Comparison of ENCODE assay signal across 8 cellular contexts in the genomic region with DNA sequence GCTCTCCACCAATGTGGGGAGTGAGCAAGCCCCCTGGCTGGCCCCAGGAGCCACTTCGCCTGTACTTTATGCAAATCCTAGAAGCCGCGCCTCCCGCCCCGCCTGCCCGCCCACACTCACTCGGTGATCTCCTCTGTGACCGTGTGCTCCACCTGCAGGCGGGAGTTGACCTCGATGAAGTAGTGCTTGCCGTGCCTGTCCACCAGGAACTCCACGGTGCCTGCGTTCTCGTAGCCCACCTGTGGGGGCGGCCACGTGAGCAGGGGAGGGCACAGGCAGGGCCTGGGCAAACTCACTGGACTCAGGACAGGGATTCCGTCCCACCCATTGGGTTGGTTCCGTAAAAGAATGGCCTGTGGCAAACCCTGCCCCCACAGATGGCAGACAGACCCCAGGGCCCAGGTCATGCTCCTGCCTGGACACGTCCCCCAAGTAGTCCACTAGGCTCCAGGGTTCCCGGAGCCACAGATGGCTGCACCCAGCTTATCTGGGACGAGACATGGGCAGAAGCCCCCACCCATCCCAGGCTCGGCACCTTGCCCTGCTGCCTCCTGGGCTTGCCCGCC. TPM values are rescaled to one million over a fixed set of nuclear protein-coding genes. Genes with fewer than 3 reads are reported as not detected.
DNase-seq lines count a peak whose midpoint lies in the region; FAIRE-seq and TF ChIP-seq lines count a peak whose summit lies in the region.

No MANE protein-coding gene starts in this region.

- no peaks in the 10 kb centered on the region for H3K36me3 Mint-ChIP-seq in activated CD4-positive, alpha-beta T cell treated with anti-CD3 and anti-CD28 coated beads, Interleukin-2, amount 10 ng/mL, durations not matched to agents 24 days and 14 days (ENCODE audit: low read depth)
- H3K36me3 Mint-ChIP-seq in endothelial cell (ENCODE audit: low read depth, unreplicated experiment) = peaks cover 3% of the 10 kb centered on the region

- no peak overlapping the region for H3K4me3 ChIP-seq in BLaER1

- TF ChIP-seq CTCF in GM20000 (IDR thresholded peaks at IDR 0.05; ENCODE audit: extremely low read depth, missing control alignments) (peak; percentile 61), endothelial cell (IDR thresholded peaks at IDR 0.05; ENCODE audit: unreplicated experiment) (peak; percentile 66)

- no peaks in the 10 kb centered on the region for H3K27me3 Mint-ChIP-seq in activated CD4-positive, alpha-beta T cell treated with anti-CD3 and anti-CD28 coated beads, Interleukin-2, amount 10 ng/mL, durations not matched to agents 24 days and 14 days
- H3K27me3 Mint-ChIP-seq in endothelial cell (ENCODE audit: unreplicated experiment) = peaks cover 9% of the 10 kb centered on the region

- H3K4me2 ChIP-seq in BLaER1 = peak overlapping the region; percentile 46

- no peaks in the 10 kb centered on the region for H3K9me3 Mint-ChIP-seq in activated CD4-positive, alpha-beta T cell treated with anti-CD3 and anti-CD28 coated beads, Interleukin-2, amount 10 ng/mL, durations not matched to agents 24 days and 14 days
- no peaks in the 10 kb centered on the region for H3K9me3 Mint-ChIP-seq in endothelial cell (ENCODE audit: unreplicated experiment)

- 0 out of 2 replicates have a peak overlapping the region, but pooled peaks have one; percentile 14 for H3K27ac ChIP-seq in BLaER1

- H3K9ac ChIP-seq in BLaER1 = no peak overlapping the region

- no peaks in the 10 kb centered on the region for H3K27me3 ChIP-seq in BLaER1

- H4K20me1 ChIP-seq in BLaER1 = no peaks in the 10 kb centered on the region

- peaks cover 6% of the 10 kb centered on the region for H3K4me1 Mint-ChIP-seq in activated CD4-positive, alpha-beta T cell treated with anti-CD3 and anti-CD28 coated beads, Interleukin-2, amount 10 ng/mL, durations not matched to agents 24 days and 14 days
- H3K4me1 Mint-ChIP-seq in endothelial cell (ENCODE audit: unreplicated experiment) = peaks cover 4% of the 10 kb centered on the region

- H3K4me3 Mint-ChIP-seq in activated CD4-positive, alpha-beta T cell treated with anti-CD3 and anti-CD28 coated beads, Interleukin-2, amount 10 ng/mL, durations not matched to agents 24 days and 14 days = no peak overlapping the region
- H3K4me3 Mint-ChIP-seq in endothelial cell (ENCODE audit: unreplicated experiment) = no peak overlapping the region

- no peak for FAIRE-seq in RCC 7860 (lab: Jason Lieb, UNC)

- H3K4me1 ChIP-seq in BLaER1 = peaks cover 22% of the 10 kb centered on the region

- DNase-seq in GM20000 (ENCODE audit: low spot score) (peak; percentile 94), KBM-7 (peak; percentile 60), endothelial cell (ENCODE audit: low spot score) (peak; percentile 82), RCC 7860 (ENCODE audit: low spot score) (no peak), KG1 (lab: John Stamatoyannopoulos, UW) (no peak)
- peak; percentile 93 for DNase-seq in activated CD4-positive, alpha-beta T cell treated with anti-CD3 and anti-CD28 coated beads, Interleukin-2, amount 10 ng/mL, durations not matched to agents 24 days and 14 days
- DNase-seq in stimulated activated CD4-positive, alpha-beta T cell treated with anti-CD3 and anti-CD28 coated beads, Interleukin-1b, Interleukin-23, amount 100 ng/mL, for 1 hour (ENCODE audit: low read depth in 2 of 2) = peak; percentile 51 to 65

- H3K36me3 ChIP-seq in BLaER1 = peaks cover 23% of the 10 kb centered on the region; the same call in 1 of the 2 replicates

- H3K9me3 ChIP-seq in BLaER1 = no peaks in the 10 kb centered on the region

- in situ Hi-C loops in KBM-7 (cut with MboI; ENCODE audit: low pct_unique_long_range_greater_than_20kb, low sequenced_read_pairs) = no loop called here

- intact Hi-C loops in activated CD4-positive, alpha-beta T cell treated with anti-CD3 and anti-CD28 coated beads, Interleukin-2, amount 10 ng/mL, durations not matched to agents 24 days and 14 days (cut with micrococcal nuclease) = loop anchor here (10.0 kb wide), 1 partner anchor 1064 kb away; no protein-coding TSS in a partner anchor

- no peak overlapping the region for H3K27ac Mint-ChIP-seq in activated CD4-positive, alpha-beta T cell treated with anti-CD3 and anti-CD28 coated beads, Interleukin-2, amount 10 ng/mL, durations not matched to agents 24 days and 14 days
- H3K27ac Mint-ChIP-seq in endothelial cell (ENCODE audit: unreplicated experiment) = no peak overlapping the region

RNA-seq across cellular contexts. Expression of gene LRFN4, which starts 11.9 kb away (rescaled TPM):
- 51.9 and 55.6 TPM in 2 replicates for total RNA-seq in activated CD4-positive, alpha-beta T cell treated with anti-CD3 and anti-CD28 coated beads, Interleukin-2, amount 10 ng/mL, durations not matched to agents 24 days and 14 days
- total RNA-seq in endothelial cell (ENCODE audit: unreplicated experiment) = 21.4 TPM

RNA-seq across cellular contexts. Expression of gene RCE1, which starts 25.6 kb away (rescaled TPM):
- total RNA-seq in activated CD4-positive, alpha-beta T cell treated with anti-CD3 and anti-CD28 coated beads, Interleukin-2, amount 10 ng/mL, durations not matched to agents 24 days and 14 days = 28.5 and 32.9 TPM in 2 replicates
- 25.2 TPM for total RNA-seq in endothelial cell (ENCODE audit: unreplicated experiment)

Comparison
In these comparisons a context has a peak if more than half of its experiments do, and no peak if none do; other contexts are left out.
1. DNase-seq: peak in GM20000 (single experiment), KBM-7 (single experiment), activated CD4-positive, alpha-beta T cell treated with anti-CD3 and anti-CD28 coated beads, Interleukin-2, amount 10 ng/mL, durations not matched to agents 24 days and 14 days (single experiment), endothelial cell (single experiment) and stimulated activated CD4-positive, alpha-beta T cell treated with anti-CD3 and anti-CD28 coated beads, Interleukin-1b, Interleukin-23, amount 100 ng/mL, for 1 hour (2 of 2); none in RCC 7860 (single experiment) and KG1 (single experiment).